ENCODE assay signal across 13 cellular contexts in the genomic region with DNA sequence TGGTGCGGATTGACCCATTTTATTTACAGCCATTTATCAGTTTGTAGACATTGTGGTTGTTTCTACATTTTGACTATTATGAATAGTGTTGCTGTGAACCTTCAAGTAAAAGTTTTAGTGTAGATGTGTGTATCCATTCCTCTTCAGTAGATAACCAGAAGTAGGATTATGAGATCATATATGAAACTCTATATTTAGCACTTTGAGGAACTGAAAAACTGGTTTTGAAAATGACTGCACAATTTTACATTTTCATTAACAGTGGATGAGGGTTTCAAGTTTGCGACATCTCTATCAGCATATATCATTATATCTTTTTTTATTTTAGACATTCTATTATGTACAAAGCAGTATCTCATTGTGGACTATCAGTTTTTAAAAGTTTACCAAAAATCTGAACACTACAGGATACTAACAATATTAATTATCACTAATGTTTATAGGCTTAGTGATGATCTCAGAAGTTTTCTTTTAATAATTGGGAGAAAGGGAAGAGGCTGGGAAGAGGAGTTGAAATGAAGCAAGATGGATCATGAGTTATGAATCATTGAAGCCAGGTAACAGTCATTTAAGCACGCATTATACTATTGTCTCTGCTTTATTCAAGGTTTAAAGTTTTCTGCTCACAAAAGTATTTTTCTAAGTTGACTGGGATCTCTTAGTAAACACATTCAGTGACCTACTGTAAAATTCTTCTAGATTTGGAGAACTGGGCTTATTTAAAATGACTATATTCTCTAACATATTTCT.
DNase-seq lines count a peak whose midpoint lies in the region; ATAC-seq and TF ChIP-seq lines count a peak whose summit lies in the region.
"Had no signal": no experiment of that assay in that cellular context is flagged by ENCODE, and none has a peak within 500 bp of the region (broad histone marks: within the 10 kb centered on the region; RNA-seq: fewer than 3 reads in every experiment).

No MANE protein-coding gene starts in this region.

- no peaks in the 10 kb centered on the region for H3K36me3 Mint-ChIP-seq in naive thymus-derived CD8-positive, alpha-beta T cell
- H3K36me3 Mint-ChIP-seq: CD4-positive, CD25-positive, alpha-beta regulatory T cell; IgD-negative memory B cell had no signal

- ATAC-seq in GM18861 (IDR thresholded peaks at IDR 0.05; ENCODE audit: unreplicated experiment) = peak; percentile 83
- peak; percentile 89 for ATAC-seq in GM21576 (IDR thresholded peaks at IDR 0.05; ENCODE audit: unreplicated experiment)
- peak; percentile 79 for ATAC-seq in HG03108 (IDR thresholded peaks at IDR 0.05; ENCODE audit: unreplicated experiment)
- no peak for ATAC-seq in naive thymus-derived CD8-positive, alpha-beta T cell
- ATAC-seq: stimulated activated naive CD8-positive, alpha-beta T cell treated with anti-CD3 and anti-CD28 coated beads, Interleukin-15, amount 100 ng/mL, for 72 hours had no signal

- POLR2A ChIA-PET in naive thymus-derived CD8-positive, alpha-beta T cell (lab: Charles Lee) = no interaction called here

- no peak overlapping the region for H3K4me3 Mint-ChIP-seq in naive thymus-derived CD8-positive, alpha-beta T cell
- H3K4me3 Mint-ChIP-seq: IgD-negative memory B cell; nephron; stimulated activated naive CD8-positive, alpha-beta T cell treated with anti-CD3 and anti-CD28 coated beads, Interleukin-15, amount 100 ng/mL, for 72 hours had no signal

- TF ChIP-seq POLR2A in erythroblast (IDR thresholded peaks at IDR 0.05; ENCODE audit: low read length) = no peak

- peaks cover 0 to 7% (median 0%) of the 10 kb centered on the region in 5 donors for H3K27me3 Mint-ChIP-seq in naive thymus-derived CD8-positive, alpha-beta T cell
- H3K27me3 Mint-ChIP-seq: CD4-positive, CD25-positive, alpha-beta regulatory T cell; IgD-negative memory B cell; stimulated activated naive CD8-positive, alpha-beta T cell treated with anti-CD3 and anti-CD28 coated beads, Interleukin-15, amount 100 ng/mL, for 72 hours had no signal

- no peak overlapping the region for H3K27ac Mint-ChIP-seq in naive thymus-derived CD8-positive, alpha-beta T cell
- H3K27ac Mint-ChIP-seq: CD4-positive, CD25-positive, alpha-beta regulatory T cell; IgD-negative memory B cell; nephron; stimulated activated naive CD8-positive, alpha-beta T cell treated with anti-CD3 and anti-CD28 coated beads, Interleukin-15, amount 100 ng/mL, for 72 hours had no signal

- H3K4me1 Mint-ChIP-seq in naive thymus-derived CD8-positive, alpha-beta T cell = peaks cover 0 to 2% (median 0%) of the 10 kb centered on the region in 4 donors
- H3K4me1 Mint-ChIP-seq: CD4-positive, CD25-positive, alpha-beta regulatory T cell; IgD-negative memory B cell; nephron; stimulated activated naive CD8-positive, alpha-beta T cell treated with anti-CD3 and anti-CD28 coated beads, Interleukin-15, amount 100 ng/mL, for 72 hours had no signal

- peak; percentile 53 for DNase-seq in OCI-M1 (lab: John Stamatoyannopoulos, UW)
- no peak for DNase-seq in iPS-NIHi7 (ENCODE audit: extremely low spot score)
- DNase-seq in central memory CD4-positive, alpha-beta T cell = no peak
- no peak for DNase-seq in erythroblast (lab: John Stamatoyannopoulos, UW)
- DNase-seq in naive thymus-derived CD8-positive, alpha-beta T cell = no peak
- DNase-seq: CD4-positive, CD25-positive, alpha-beta regulatory T cell; NCI-H2227 treated with DMSO at 0.1 percent for 48 hours; stimulated activated naive CD8-positive, alpha-beta T cell treated with anti-CD3 and anti-CD28 coated beads, Interleukin-15, amount 100 ng/mL, for 72 hours had no signal

- peaks cover 0 to 27% (median 8%) of the 10 kb centered on the region in 9 donors for H3K9me3 Mint-ChIP-seq in naive thymus-derived CD8-positive, alpha-beta T cell
- H3K9me3 Mint-ChIP-seq: nephron had no signal

Comparison
In these comparisons a context has a peak if more than half of its experiments do, and no peak if none do; other contexts are left out.
1. ATAC-seq: peak in GM18861 (single experiment), GM21576 (single experiment) and HG03108 (single experiment); none in naive thymus-derived CD8-positive, alpha-beta T cell (0 of 2).